ENCODE assay signal across 25 cellular contexts in the genomic region with DNA sequence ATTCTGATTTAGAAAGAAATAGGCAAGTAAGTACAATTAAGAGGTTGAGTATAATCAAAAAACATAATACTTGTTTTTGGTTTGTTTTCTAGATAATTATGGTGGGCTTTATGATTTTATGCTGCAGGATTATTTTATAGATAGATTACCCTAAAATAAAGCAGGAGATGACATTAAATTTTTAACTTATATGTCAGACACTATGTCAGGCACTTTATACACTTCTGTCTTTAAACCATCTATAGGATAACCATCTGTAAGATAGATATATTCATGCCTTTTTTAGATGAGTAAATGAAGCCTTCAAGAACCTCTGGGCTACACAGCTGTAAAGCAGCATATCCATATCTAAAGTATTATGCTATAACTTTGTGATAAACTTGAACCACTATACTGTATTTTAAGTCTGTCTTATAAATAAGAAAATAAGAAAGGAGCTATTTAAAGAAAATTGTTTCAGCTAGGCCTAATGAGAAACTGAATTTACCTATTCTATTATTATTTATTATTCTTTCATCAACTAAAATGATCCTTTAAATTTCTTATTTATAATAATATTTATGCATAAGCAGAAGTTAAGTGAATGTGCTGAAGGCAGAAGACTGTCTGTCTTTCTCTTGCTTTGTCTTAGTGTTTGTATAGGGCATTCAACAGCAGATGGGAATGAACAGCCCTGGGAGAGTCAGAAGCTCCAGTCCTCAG.
DNase-seq lines count a peak whose midpoint lies in the region; ATAC-seq, FAIRE-seq and TF ChIP-seq lines count a peak whose summit lies in the region.
"Had no signal": no experiment of that assay in that cellular context is flagged by ENCODE, and none has a peak within 500 bp of the region (broad histone marks: within the 10 kb centered on the region; RNA-seq: fewer than 3 reads in every experiment).

No MANE protein-coding gene starts in this region.

- DNase-seq in IMR-90 (no peak), ascending aorta (ENCODE audit: low spot score in 2 of 2) (no peak), keratinocyte (ENCODE audit: low read depth, low spot score) (no peak), smooth muscle cell (lab: John Stamatoyannopoulos, UW; ENCODE audit: unreplicated experiment) (no peak), immature natural killer cell (no peak)
- DNase-seq in activated naive CD4-positive, alpha-beta T cell treated with anti-CD3 and anti-CD28 coated beads, Interleukin-2, amount 10 ng/mL, durations not matched to agents 7 days and 5 days = no peak
- DNase-seq: activated CD4-positive, alpha-beta T cell treated with anti-CD3 and anti-CD28 coated beads for 48 hours; activated T-cell treated with anti-CD3 and anti-CD28 coated beads, Interleukin-2, amount 50 U/mL, for 1 hour; adrenal gland; COR-L47; GDM1; heart right ventricle; Karpas-422; MV-4-11; NCI-H1436 treated with DMSO at 0.1 percent for 48 hours; NCI-H2107; NCI-H446; NCI-H774; RPMI8226; stimulated activated CD8-positive, alpha-beta memory T cell treated with anti-CD3 and anti-CD28 coated beads, Interleukin-4, amount 100 ng/mL, for 48 hours; stomach; transverse colon; WERI-Rb-1 had no signal

- ATAC-seq in IMR-90 (ENCODE audit: low read depth) (no peak; the same call in 1 of the 2 replicates), GM18498 (IDR thresholded peaks at IDR 0.05; ENCODE audit: unreplicated experiment) (no peak)

- peak overlapping the region; percentile 90 for H3K23ac ChIP-seq in IMR-90 (ENCODE audit: low read depth, low read length)

- peaks cover 2% of the 10 kb centered on the region for H3K79me2 ChIP-seq in keratinocyte (ENCODE audit: control insufficient read depth, insufficient read depth, low read length)
- no peaks in the 10 kb centered on the region for H3K79me2 ChIP-seq in smooth muscle cell (ENCODE audit: low read depth)

- TF ChIP-seq RAD21 in IMR-90 (IDR thresholded peaks at IDR 0.05; ENCODE audit: low read length) = no peak

- H3K9ac ChIP-seq in IMR-90 (ENCODE audit: low read depth, low read length) (peak overlapping the region; percentile 91), keratinocyte (ENCODE audit: control insufficient read depth, extremely low read depth, insufficient read depth, low read length) (no peak overlapping the region), smooth muscle cell (ENCODE audit: low read depth) (no peak overlapping the region)
- H3K9ac ChIP-seq: BLaER1 treated with 17β-estradiol and CSF1 and Interleukin-3, amounts not matched to agents 10 nM and 100 nM had no signal

- H3K4me2 ChIP-seq in IMR-90 (ENCODE audit: low read depth, low read length) = peak overlapping the region; percentile 44; the same call in 1 of the 2 replicates
- peak overlapping the region; percentile 68 for H3K4me2 ChIP-seq in keratinocyte (ENCODE audit: control insufficient read depth, extremely low read depth, insufficient read depth, low read depth, low read length)
- no peak overlapping the region for H3K4me2 ChIP-seq in smooth muscle cell
- H3K4me2 ChIP-seq: BLaER1 treated with 17β-estradiol and CSF1 and Interleukin-3, amounts not matched to agents 10 nM and 100 nM had no signal

- CTCF ChIA-PET in IMR-90 (lab: Yijun Ruan, JAX) = interaction anchor here (0.7 to 6.1 kb wide), 8 partner anchors 11 to 94 kb away, joined by 3 to 46 read pairs (median 4); a partner anchor contains a TSS
- CTCF ChIA-PET in activated naive CD4-positive, alpha-beta T cell treated with anti-CD3 and anti-CD28 coated beads, Interleukin-2, amount 10 ng/mL, durations not matched to agents 7 days and 5 days (lab: Charles Lee) = interaction anchor here (0.9 to 4.0 kb wide), 8 partner anchors 10 to 292 kb away, joined by 3 to 50 read pairs (median 4); a partner anchor contains a TSS

- no peak for TF ChIP-seq POLR2A in IMR-90 (IDR thresholded peaks at IDR 0.05; ENCODE audit: low read depth, low read length)

- peak overlapping the region; percentile 85 to 87 for H4K8ac ChIP-seq in IMR-90 (ENCODE audit: low read depth in 2 of 2, low read length in 2 of 2)

- H3K4me1 ChIP-seq in IMR-90 (ENCODE audit: control insufficient read depth, insufficient read depth, low read length) = peaks cover 23% of the 10 kb centered on the region
- H3K4me1 ChIP-seq in ascending aorta = peaks cover 6 to 71% of the 10 kb centered on the region in 2 donors
- H3K4me1 ChIP-seq in keratinocyte (ENCODE audit: control insufficient read depth, extremely low read depth, insufficient read depth, low read length) = peaks cover 44% of the 10 kb centered on the region
- peaks cover 7% of the 10 kb centered on the region for H3K4me1 ChIP-seq in smooth muscle cell (ENCODE audit: low read depth)

- POLR2A ChIA-PET in IMR-90 (lab: Charles Lee; ENCODE audit: unreplicated experiment) = interaction anchor here (0.5 to 3.6 kb wide), 3 partner anchors 76 to 132 kb away, joined by 3 to 26 read pairs (median 8); a partner anchor contains a TSS

- H3F3A ChIP-seq in smooth muscle cell (ENCODE audit: low read depth) = peaks cover 5% of the 10 kb centered on the region

- H3K79me1 ChIP-seq in IMR-90 (ENCODE audit: low read depth in 1 of 2, low read length in 2 of 2) = peaks cover 23 to 45% of the 10 kb centered on the region in 2 experiments

- no peak for FAIRE-seq in keratinocyte (lab: Jason Lieb, UNC)

- in situ Hi-C loops in IMR-90 (cut with MboI; ENCODE audit: low sequenced_read_pairs) = no loop called here

- H3K9me3 Mint-ChIP-seq in immature natural killer cell = no peaks in the 10 kb centered on the region
- no peaks in the 10 kb centered on the region for H3K9me3 Mint-ChIP-seq in activated naive CD4-positive, alpha-beta T cell treated with anti-CD3 and anti-CD28 coated beads, Interleukin-2, amount 10 ng/mL, durations not matched to agents 7 days and 5 days

- H3K4me3 ChIP-seq in IMR-90 (ENCODE audit: insufficient read depth, low read depth, low read length) = no peak overlapping the region
- no peak overlapping the region for H3K4me3 ChIP-seq in ascending aorta
- no peak overlapping the region for H3K4me3 ChIP-seq in keratinocyte (ENCODE audit: control insufficient read depth in 2 of 3, extremely low read depth in 1 of 3, insufficient read depth in 2 of 3, low read depth in 1 of 3, low read length in 3 of 3)
- no peak overlapping the region for H3K4me3 ChIP-seq in smooth muscle cell
- H3K4me3 ChIP-seq: adrenal gland; BLaER1 treated with 17β-estradiol and CSF1 and Interleukin-3, amounts not matched to agents 10 nM and 100 nM; heart right ventricle; stomach; transverse colon had no signal

- peak overlapping the region; percentile 84; the same call in 1 of the 2 replicates for H4K5ac ChIP-seq in IMR-90 (ENCODE audit: low read depth, low read length)

- peak overlapping the region; percentile 89 for H3K14ac ChIP-seq in IMR-90 (replicated peaks; ENCODE audit: low read depth, low read length)

- no peak overlapping the region for H3K4me3 Mint-ChIP-seq in immature natural killer cell
- no peak overlapping the region for H3K4me3 Mint-ChIP-seq in activated naive CD4-positive, alpha-beta T cell treated with anti-CD3 and anti-CD28 coated beads, Interleukin-2, amount 10 ng/mL, durations not matched to agents 7 days and 5 days

- H4K20me1 ChIP-seq in IMR-90 (ENCODE audit: insufficient read depth, low read length) (no peaks in the 10 kb centered on the region), keratinocyte (ENCODE audit: control insufficient read depth, extremely low read depth, insufficient read depth, low read length) (no peaks in the 10 kb centered on the region), smooth muscle cell (ENCODE audit: low read depth) (no peaks in the 10 kb centered on the region)
- H4K20me1 ChIP-seq: BLaER1 treated with 17β-estradiol and CSF1 and Interleukin-3, amounts not matched to agents 10 nM and 100 nM had no signal

- H2AK9ac ChIP-seq in IMR-90 (replicated peaks; ENCODE audit: low read depth, low read length, poor library complexity) = no peak overlapping the region

- H3K27ac Mint-ChIP-seq in immature natural killer cell = no peak overlapping the region
- no peak overlapping the region for H3K27ac Mint-ChIP-seq in activated naive CD4-positive, alpha-beta T cell treated with anti-CD3 and anti-CD28 coated beads, Interleukin-2, amount 10 ng/mL, durations not matched to agents 7 days and 5 days

- H3K18ac ChIP-seq in IMR-90 (ENCODE audit: low read depth, low read length) = peak overlapping the region; percentile 77; the same call in 1 of the 2 replicates

- H2AFZ ChIP-seq in IMR-90 (replicated peaks; ENCODE audit: low read length, poor library complexity) = no peak overlapping the region
- peak overlapping the region; percentile 82 for H2AFZ ChIP-seq in keratinocyte (ENCODE audit: control insufficient read depth, low read length)
- H2AFZ ChIP-seq in smooth muscle cell (ENCODE audit: low read depth) = no peak overlapping the region

- no TSS peak for BruUV-seq in IMR-90 (replicated peaks; lab: Mats Ljungman, UMichigan)

- H2AK5ac ChIP-seq in IMR-90 (ENCODE audit: low read depth, low read length) = peak overlapping the region; percentile 64; the same call in 1 of the 2 replicates

- peak overlapping the region; percentile 71; the same call in 1 of the 2 replicates for H3K56ac ChIP-seq in IMR-90 (ENCODE audit: extremely low read depth, insufficient read depth, low read length)

- dilution Hi-C loops in IMR-90 (cut with HindIII; ENCODE audit: low sequenced_read_pairs, unreplicated experiment) (loop anchor here (25.0 kb wide), 1 partner anchor 95 kb away; a partner anchor contains a TSS), keratinocyte (cut with MboI; ENCODE audit: extremely low pct_ligation_motif_present, low sequenced_read_pairs) (no loop called here)

- H3K27me3 ChIP-seq in IMR-90 (ENCODE audit: control insufficient read depth, insufficient read depth, low read length) = no peaks in the 10 kb centered on the region
- H3K27me3 ChIP-seq in ascending aorta = no peaks in the 10 kb centered on the region
- H3K27me3 ChIP-seq in keratinocyte (ENCODE audit: control insufficient read depth, extremely low read depth, insufficient read depth, low read length) = no peaks in the 10 kb centered on the region
- H3K27me3 ChIP-seq in smooth muscle cell (ENCODE audit: low read depth) = no peaks in the 10 kb centered on the region
- H3K27me3 ChIP-seq: adrenal gland; BLaER1 treated with 17β-estradiol and CSF1 and Interleukin-3, amounts not matched to agents 10 nM and 100 nM; heart right ventricle; stomach; transverse colon had no signal

- no peaks in the 10 kb centered on the region for H3K36me3 Mint-ChIP-seq in immature natural killer cell
- H3K36me3 Mint-ChIP-seq in activated naive CD4-positive, alpha-beta T cell treated with anti-CD3 and anti-CD28 coated beads, Interleukin-2, amount 10 ng/mL, durations not matched to agents 7 days and 5 days = no peaks in the 10 kb centered on the region

- no peaks in the 10 kb centered on the region for H3K4me1 Mint-ChIP-seq in immature natural killer cell
- no peaks in the 10 kb centered on the region for H3K4me1 Mint-ChIP-seq in activated naive CD4-positive, alpha-beta T cell treated with anti-CD3 and anti-CD28 coated beads, Interleukin-2, amount 10 ng/mL, durations not matched to agents 7 days and 5 days

- peaks cover 16% of the 10 kb centered on the region for H3K9me1 ChIP-seq in IMR-90 (ENCODE audit: insufficient read depth, low read length)
- no peaks in the 10 kb centered on the region for H3K9me1 ChIP-seq in keratinocyte (ENCODE audit: control insufficient read depth, extremely low read depth, insufficient read depth, low read length)

- TF ChIP-seq CTCF in IMR-90 (conservative IDR thresholded peaks at IDR 0.05; ENCODE audit: low read depth, low read length) (no peak), ascending aorta (IDR thresholded peaks at IDR 0.05) (no peak), keratinocyte (optimal IDR thresholded peaks at IDR 0.05 in 1 of 3, IDR thresholded peaks at IDR 0.05 in 1 of 3, conservative IDR thresholded peaks at IDR 0.05 in 1 of 3; ENCODE audit: extremely low read depth in 1 of 3, insufficient read depth in 2 of 3, low read length in 3 of 3) (no peak), smooth muscle cell (IDR thresholded peaks at IDR 0.05; ENCODE audit: borderline replicate concordance, insufficient read depth, poor library complexity, severe bottlenecking) (no peak)

- intact Hi-C loops in IMR-90 (cut with micrococcal nuclease) = loop anchor here (10.0 kb wide), 1 partner anchor 498 kb away; no protein-coding TSS in a partner anchor
- intact Hi-C loops in ascending aorta (cut with DNase I) = loop anchor here (1.0 to 5.0 kb wide), 2 partner anchors 132 to 225 kb away; a partner anchor contains a TSS

- H3K27me3 Mint-ChIP-seq in immature natural killer cell (ENCODE audit: low read depth in 3 of 3) = peaks cover 0 to 2% (median 0%) of the 10 kb centered on the region in 3 donors
- peaks cover 12% of the 10 kb centered on the region for H3K27me3 Mint-ChIP-seq in activated naive CD4-positive, alpha-beta T cell treated with anti-CD3 and anti-CD28 coated beads, Interleukin-2, amount 10 ng/mL, durations not matched to agents 7 days and 5 days

- H3K27ac ChIP-seq in IMR-90 (ENCODE audit: insufficient read depth, low read length) (peak overlapping the region; percentile 96), ascending aorta (peak overlapping the region; percentile 58 to 76), keratinocyte (ENCODE audit: control insufficient read depth, insufficient read depth, low read length) (peak overlapping the region; percentile 73), smooth muscle cell (ENCODE audit: low read depth) (peak overlapping the region; percentile 50)
- H3K27ac ChIP-seq: BLaER1 treated with 17β-estradiol and CSF1 and Interleukin-3, amounts not matched to agents 10 nM and 100 nM; WERI-Rb-1 had no signal

- H4K91ac ChIP-seq in IMR-90 (ENCODE audit: insufficient read depth, low read depth, low read length) = peak overlapping the region; percentile 86; the same call in 1 of the 2 replicates

- H3K9me3 ChIP-seq in IMR-90 (ENCODE audit: control insufficient read depth, insufficient read depth, low read length) (no peaks in the 10 kb centered on the region), ascending aorta (no peaks in the 10 kb centered on the region), keratinocyte (ENCODE audit: control insufficient read depth, low read depth, low read length) (no peaks in the 10 kb centered on the region), smooth muscle cell (replicated peaks; ENCODE audit: low read depth) (no peaks in the 10 kb centered on the region)
- H3K9me3 ChIP-seq: adrenal gland; BLaER1 treated with 17β-estradiol and CSF1 and Interleukin-3, amounts not matched to agents 10 nM and 100 nM; heart right ventricle; stomach; transverse colon had no signal

- peak overlapping the region; percentile 100 for H2BK20ac ChIP-seq in IMR-90 (ENCODE audit: low read depth, low read length)

- H2BK15ac ChIP-seq in IMR-90 (ENCODE audit: low read depth, low read length) = peak overlapping the region; percentile 94; the same call in 2 of the 3 replicates

- H3K36me3 ChIP-seq in IMR-90 (ENCODE audit: control insufficient read depth, insufficient read depth, low read length) (no peaks in the 10 kb centered on the region), ascending aorta (no peaks in the 10 kb centered on the region), keratinocyte (ENCODE audit: control insufficient read depth in 2 of 2, extremely low read depth in 1 of 2, insufficient read depth in 2 of 2, low read length in 2 of 2) (no peaks in the 10 kb centered on the region), smooth muscle cell (ENCODE audit: low read depth) (no peaks in the 10 kb centered on the region)
- H3K36me3 ChIP-seq: adrenal gland; BLaER1 treated with 17β-estradiol and CSF1 and Interleukin-3, amounts not matched to agents 10 nM and 100 nM; stomach; transverse colon; WERI-Rb-1 had no signal

- peak overlapping the region; percentile 99 for H3K4ac ChIP-seq in IMR-90 (ENCODE audit: low read depth, low read length)

- peak overlapping the region; percentile 99 for H2BK120ac ChIP-seq in IMR-90 (ENCODE audit: low read depth, low read length)

- peak overlapping the region; percentile 99 for H2BK5ac ChIP-seq in IMR-90 (ENCODE audit: low read depth, low read length, poor library complexity, severe bottlenecking)
